ENCODE assay signal across 8 cellular contexts in the genomic region with DNA sequence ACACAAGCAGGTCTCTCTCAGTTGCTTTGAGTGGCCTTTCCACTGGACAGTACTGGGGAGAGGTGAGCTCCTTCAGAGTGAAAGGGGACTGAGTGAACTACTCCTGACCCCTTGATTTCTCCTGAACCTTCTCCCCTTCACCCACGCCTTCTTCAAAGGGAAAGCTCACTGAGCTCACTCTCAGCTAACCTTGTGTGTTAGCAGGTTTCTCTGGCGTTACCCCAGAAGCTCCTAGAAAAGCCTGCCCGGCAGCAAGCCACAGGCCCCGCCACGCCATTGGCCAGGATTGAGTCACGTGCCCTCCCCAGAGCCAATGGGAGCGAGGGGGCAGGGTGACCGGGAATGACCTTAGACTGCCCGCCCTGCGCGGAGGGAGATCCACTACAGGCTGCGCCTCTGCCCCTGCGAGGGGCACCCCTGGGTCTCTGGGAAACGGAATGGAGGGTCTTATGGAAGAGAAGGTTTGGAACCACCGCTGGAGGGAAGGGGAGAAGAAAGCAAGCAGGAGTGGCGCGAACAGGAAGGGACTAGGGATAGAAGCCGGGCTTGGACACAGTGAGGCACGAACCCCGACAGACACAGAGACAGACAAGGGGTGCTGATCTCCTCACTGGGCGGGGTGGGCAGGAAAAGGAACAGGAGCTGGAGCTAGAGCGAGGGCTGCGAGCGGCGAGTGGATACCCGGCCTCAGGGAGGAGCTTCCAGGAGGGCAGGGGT. TPM values are rescaled to one million over a fixed set of nuclear protein-coding genes. Genes with fewer than 3 reads are reported as not detected.
A peak's percentile ranks its signal among the peaks of the same experiment; 100 is the strongest.
DNase-seq lines count a peak whose midpoint lies in the region; ATAC-seq, FAIRE-seq and TF ChIP-seq lines count a peak whose summit lies in the region.

No MANE protein-coding gene starts in this region.

- DNase-seq in CD8-positive, alpha-beta memory T cell = peak; percentile 78 to 89 (median 84)
- DNase-seq in HK-2 (ENCODE audit: unreplicated experiment) (peak; percentile 87), RCC 7860 (ENCODE audit: low spot score) (peak; percentile 51), fibroblast of mammary gland (ENCODE audit: low read depth) (peak; percentile 82)
- DNase-seq in activated T-helper 2 cell treated with anti-CD3 and anti-CD28 coated beads, Interferon-gamma antibody, Interleukin-2, Interleukin-4, amounts not matched to agents 10 μg/mL and 5 μg/mL and 100 μg/mL, durations not matched to agents 14 hours and 24 hours and 36 hours (ENCODE audit: low spot score) = peak; percentile 88
- DNase-seq in naive thymus-derived CD8-positive, alpha-beta T cell = peak; percentile 77 to 92 (median 80)
- DNase-seq in stimulated activated naive CD4-positive, alpha-beta T cell (lab: John Stamatoyannopoulos, UW) = peak; percentile 56 to 87 (median 76)

- H3K4me3 Mint-ChIP-seq in CD8-positive, alpha-beta memory T cell = peak overlapping the region; percentile 89 to 100 (median 97)
- peak overlapping the region; percentile 98 for H3K4me3 Mint-ChIP-seq in activated T-helper 2 cell treated with anti-CD3 and anti-CD28 coated beads, Interferon-gamma antibody, Interleukin-2, Interleukin-4, amounts not matched to agents 10 μg/mL and 5 μg/mL and 100 μg/mL, durations not matched to agents 14 hours and 24 hours and 36 hours (ENCODE audit: low read depth)
- peak overlapping the region; percentile 91 to 100 (median 100) for H3K4me3 Mint-ChIP-seq in naive thymus-derived CD8-positive, alpha-beta T cell

- peak; percentile 69 for ATAC-seq in GM19455 (IDR thresholded peaks at IDR 0.05; ENCODE audit: unreplicated experiment)
- peak; percentile 97 to 98 for ATAC-seq in naive thymus-derived CD8-positive, alpha-beta T cell

- no peaks in the 10 kb centered on the region for H3K9me3 ChIP-seq in CD8-positive, alpha-beta memory T cell (ENCODE audit: low read length)

- H3K27me3 ChIP-seq in CD8-positive, alpha-beta memory T cell (ENCODE audit: insufficient read depth, low read length, poor library complexity, severe bottlenecking) = no peaks in the 10 kb centered on the region

- H3K9me3 Mint-ChIP-seq in CD8-positive, alpha-beta memory T cell = no peaks in the 10 kb centered on the region
- no peaks in the 10 kb centered on the region for H3K9me3 Mint-ChIP-seq in activated T-helper 2 cell treated with anti-CD3 and anti-CD28 coated beads, Interferon-gamma antibody, Interleukin-2, Interleukin-4, amounts not matched to agents 10 μg/mL and 5 μg/mL and 100 μg/mL, durations not matched to agents 14 hours and 24 hours and 36 hours
- no peaks in the 10 kb centered on the region for H3K9me3 Mint-ChIP-seq in naive thymus-derived CD8-positive, alpha-beta T cell

- H3K36me3 Mint-ChIP-seq in CD8-positive, alpha-beta memory T cell = peaks cover 0 to 35% (median 0%) of the 10 kb centered on the region in 3 donors
- H3K36me3 Mint-ChIP-seq in activated T-helper 2 cell treated with anti-CD3 and anti-CD28 coated beads, Interferon-gamma antibody, Interleukin-2, Interleukin-4, amounts not matched to agents 10 μg/mL and 5 μg/mL and 100 μg/mL, durations not matched to agents 14 hours and 24 hours and 36 hours (ENCODE audit: low read depth) = peaks cover 30% of the 10 kb centered on the region
- peaks cover 0 to 26% (median 3%) of the 10 kb centered on the region in 3 donors for H3K36me3 Mint-ChIP-seq in naive thymus-derived CD8-positive, alpha-beta T cell

- H3K4me3 ChIP-seq in CD8-positive, alpha-beta memory T cell (ENCODE audit: low read length) = peak overlapping the region; percentile 93
- peak overlapping the region; percentile 75 for H3K4me3 ChIP-seq in fibroblast of mammary gland (ENCODE audit: control insufficient read depth, low read depth, low read length)

- TF ChIP-seq CTCF in fibroblast of mammary gland (conservative IDR thresholded peaks at IDR 0.05; ENCODE audit: control insufficient read depth, insufficient read depth, low read depth, low read length) = no peak

- peak overlapping the region; percentile 83 for H3K27ac ChIP-seq in CD8-positive, alpha-beta memory T cell (ENCODE audit: low read depth, low read length)

- H3K4me1 Mint-ChIP-seq in CD8-positive, alpha-beta memory T cell = peaks cover 19 to 21% (median 20%) of the 10 kb centered on the region in 3 donors
- peaks cover 23% of the 10 kb centered on the region for H3K4me1 Mint-ChIP-seq in activated T-helper 2 cell treated with anti-CD3 and anti-CD28 coated beads, Interferon-gamma antibody, Interleukin-2, Interleukin-4, amounts not matched to agents 10 μg/mL and 5 μg/mL and 100 μg/mL, durations not matched to agents 14 hours and 24 hours and 36 hours (ENCODE audit: low read depth)
- peaks cover 15 to 27% (median 21%) of the 10 kb centered on the region in 4 donors for H3K4me1 Mint-ChIP-seq in naive thymus-derived CD8-positive, alpha-beta T cell

- POLR2A ChIA-PET in CD8-positive, alpha-beta memory T cell (lab: Charles Lee) = interaction anchor here (1.0 to 2.3 kb wide), 2 partner anchors 17 to 52 kb away, joined by 3 to 20 read pairs; a partner anchor contains a TSS
- POLR2A ChIA-PET in naive thymus-derived CD8-positive, alpha-beta T cell (lab: Charles Lee) = interaction anchor here (0.9 to 3.0 kb wide), 7 partner anchors 14 to 168 kb away, joined by 3 to 42 read pairs (median 3); a partner anchor contains a TSS

- H3K36me3 ChIP-seq in CD8-positive, alpha-beta memory T cell (ENCODE audit: insufficient read depth, low read length) = no peaks in the 10 kb centered on the region

- no peak for FAIRE-seq in RCC 7860 (lab: Jason Lieb, UNC)

- no peaks in the 10 kb centered on the region for H3K27me3 Mint-ChIP-seq in CD8-positive, alpha-beta memory T cell
- H3K27me3 Mint-ChIP-seq in activated T-helper 2 cell treated with anti-CD3 and anti-CD28 coated beads, Interferon-gamma antibody, Interleukin-2, Interleukin-4, amounts not matched to agents 10 μg/mL and 5 μg/mL and 100 μg/mL, durations not matched to agents 14 hours and 24 hours and 36 hours (ENCODE audit: low read depth) = no peaks in the 10 kb centered on the region
- H3K27me3 Mint-ChIP-seq in naive thymus-derived CD8-positive, alpha-beta T cell = no peaks in the 10 kb centered on the region

- intact Hi-C loops in activated T-helper 2 cell treated with anti-CD3 and anti-CD28 coated beads, Interferon-gamma antibody, Interleukin-2, Interleukin-4, amounts not matched to agents 10 μg/mL and 5 μg/mL and 100 μg/mL, durations not matched to agents 14 hours and 24 hours and 36 hours (cut with micrococcal nuclease) = loop anchor here (1.0 to 2.0 kb wide), 3 partner anchors 17 to 58 kb away; a partner anchor contains a TSS

- CTCF ChIA-PET in CD8-positive, alpha-beta memory T cell (lab: Charles Lee) = interaction anchor here (1.0 to 1.5 kb wide), 3 partner anchors 34 to 224 kb away, joined by 3 to 5 read pairs (median 4); no protein-coding TSS in a partner anchor

- H3K27ac Mint-ChIP-seq in CD8-positive, alpha-beta memory T cell = peak overlapping the region; percentile 73 to 100 (median 99)
- H3K27ac Mint-ChIP-seq in activated T-helper 2 cell treated with anti-CD3 and anti-CD28 coated beads, Interferon-gamma antibody, Interleukin-2, Interleukin-4, amounts not matched to agents 10 μg/mL and 5 μg/mL and 100 μg/mL, durations not matched to agents 14 hours and 24 hours and 36 hours = peak overlapping the region; percentile 98
- peak overlapping the region; percentile 95 to 99 (median 98) for H3K27ac Mint-ChIP-seq in naive thymus-derived CD8-positive, alpha-beta T cell

- H3K4me1 ChIP-seq in CD8-positive, alpha-beta memory T cell (ENCODE audit: insufficient read depth, low read length) = peaks cover 20% of the 10 kb centered on the region

RNA-seq across cellular contexts. Expression of a gene that starts 17.4 kb away (rescaled TPM):
- total RNA-seq in CD8-positive, alpha-beta memory T cell = 100 to 1,000 TPM in 1 of 2 experiments, 10 to 100 TPM in 1; 96.8 to 101 TPM
- polyA plus RNA-seq in CD8-positive, alpha-beta memory T cell = 84.7 TPM
- total RNA-seq in activated T-helper 2 cell treated with anti-CD3 and anti-CD28 coated beads, Interferon-gamma antibody, Interleukin-2, Interleukin-4, amounts not matched to agents 10 μg/mL and 5 μg/mL and 100 μg/mL, durations not matched to agents 14 hours and 24 hours and 36 hours = 119 and 122 TPM in 2 replicates
- total RNA-seq in naive thymus-derived CD8-positive, alpha-beta T cell = 100 to 1,000 TPM; 223 to 227 TPM
- 10 to 100 TPM; 49.0 to 92.8 (median 55.1) TPM for polyA plus RNA-seq in naive thymus-derived CD8-positive, alpha-beta T cell

RNA-seq across cellular contexts. Expression of a gene that starts 57.3 kb away (rescaled TPM):
- 10 to 100 TPM; 30.1 to 31.1 TPM for total RNA-seq in CD8-positive, alpha-beta memory T cell
- polyA plus RNA-seq in CD8-positive, alpha-beta memory T cell = 13.0 TPM
- 35.6 and 41.2 TPM in 2 replicates for total RNA-seq in activated T-helper 2 cell treated with anti-CD3 and anti-CD28 coated beads, Interferon-gamma antibody, Interleukin-2, Interleukin-4, amounts not matched to agents 10 μg/mL and 5 μg/mL and 100 μg/mL, durations not matched to agents 14 hours and 24 hours and 36 hours
- 10 to 100 TPM; 35.8 to 37.8 TPM for total RNA-seq in naive thymus-derived CD8-positive, alpha-beta T cell
- polyA plus RNA-seq in naive thymus-derived CD8-positive, alpha-beta T cell = 10 to 100 TPM in 1 of 3 donors, 1 to 10 TPM in 2; 4.0 to 13.2 (median 7.5) TPM

Comparison
In these comparisons a context has a peak if more than half of its experiments do, and no peak if none do; other contexts are left out.
1. Peak in every context shown above with its lines: DNase-seq, ATAC-seq, H3K4me3 ChIP-seq and H3K27ac ChIP-seq.